Comparison of ENCODE assay signal across 8 cellular contexts in genomic region chr19:10566658-10567410, GRCh38. TPM values are rescaled to one million over a fixed set of nuclear protein-coding genes. Genes with fewer than 3 reads are reported as not detected.
DNase-seq lines count a peak whose midpoint lies in the region; ATAC-seq and TF ChIP-seq lines count a peak whose summit lies in the region.

No MANE protein-coding gene starts in this region.

- H3K36me3 ChIP-seq in colonic mucosa (no peaks in the 10 kb centered on the region), neuronal stem cell (replicated peaks in 1 of 2; ENCODE audit: control insufficient read depth in 2 of 2, insufficient read depth in 2 of 2, low read length in 2 of 2) (peaks cover 4 to 12% of the 10 kb centered on the region in 2 donors)

- H2BK120ac ChIP-seq in neuronal stem cell (ENCODE audit: low read depth, low read length), result peak overlapping the region; percentile 89

- H2BK12ac ChIP-seq in neuronal stem cell (ENCODE audit: low read length), result no peak overlapping the region

- H4K8ac ChIP-seq in neuronal stem cell (ENCODE audit: low read depth, low read length), result peak overlapping the region; percentile 65

- intact Hi-C loops in left cardiac atrium (cut with DNase I), result loop anchor here in 1 of 2 donors (10.0 kb wide), 1 partner anchor 62 kb away; the partner anchor contains the start of gene KEAP1
- intact Hi-C loops in Right ventricle myocardium superior (cut with DNase I), result loop anchor here (5.0 kb wide), 1 partner anchor 165 kb away; the partner anchor contains the start of gene CDC37
- intact Hi-C loops in colonic mucosa (cut with DNase I), result no loop called here

- H2AK5ac ChIP-seq in neuronal stem cell (ENCODE audit: low read depth, low read length), result peak overlapping the region; percentile 90

- no peak overlapping the region for H3K18ac ChIP-seq in neuronal stem cell (ENCODE audit: low read length)

- H3K4me1 ChIP-seq in colonic mucosa, result peaks cover 14% of the 10 kb centered on the region
- peaks cover 10 to 14% of the 10 kb centered on the region in 2 donors for H3K4me1 ChIP-seq in neuronal stem cell (ENCODE audit: control insufficient read depth in 2 of 2, insufficient read depth in 1 of 2, low read depth in 1 of 2, low read length in 2 of 2)

- no peaks in the 10 kb centered on the region for H3K9me3 ChIP-seq in colonic mucosa
- no peaks in the 10 kb centered on the region for H3K9me3 ChIP-seq in neuronal stem cell (replicated peaks in 1 of 2; ENCODE audit: control insufficient read depth in 2 of 2, insufficient read depth in 1 of 2, low read depth in 1 of 2, low read length in 2 of 2)

- H3K23ac ChIP-seq in neuronal stem cell (ENCODE audit: low read depth, low read length, poor library complexity), result peak overlapping the region; percentile 29

- H3K9ac ChIP-seq in colonic mucosa (ENCODE audit: low read depth in 2 of 2, low read length in 2 of 2) (peak overlapping the region in 1 of 2 donors; percentile 64), neuronal stem cell (ENCODE audit: low read depth, low read length, poor library complexity) (no peak overlapping the region)

- peak overlapping the region; percentile 14 for H3K4me3 ChIP-seq in colonic mucosa
- H3K4me3 ChIP-seq in neuronal stem cell (ENCODE audit: low read length in 2 of 2), result peak overlapping the region in 1 of 2 donors; percentile 85

- peaks cover 40% of the 10 kb centered on the region for H3K36me3 Mint-ChIP-seq in T-helper 2 cell treated with Interferon-gamma antibody and Interleukin-4, amounts not matched to agents 5 μg/mL and 100 μg/mL, for 36 hours (ENCODE audit: low read depth)

- H2BK15ac ChIP-seq in neuronal stem cell (ENCODE audit: low read length), result peak overlapping the region; percentile 93

- no peak overlapping the region for H3K14ac ChIP-seq in neuronal stem cell (ENCODE audit: low read length)

- H3K4me2 ChIP-seq in neuronal stem cell (ENCODE audit: insufficient read depth, low read length, poor library complexity, severe bottlenecking), result no peak overlapping the region

- H2BK5ac ChIP-seq in neuronal stem cell (ENCODE audit: low read length), result no peak overlapping the region

- DNase-seq in left cardiac atrium, result peak; percentile 39
- no peak for DNase-seq in Right ventricle myocardium superior
- DNase-seq in T-helper 2 cell treated with Interferon-gamma antibody and Interleukin-4, amounts not matched to agents 5 μg/mL and 100 μg/mL, for 36 hours (ENCODE audit: low spot score), result peak; percentile 56
- peak; percentile 38 for DNase-seq in colonic mucosa
- no peak for DNase-seq in neuronal stem cell (ENCODE audit: low spot score)
- no peak for DNase-seq in SK-N-DZ (ENCODE audit: low spot score)
- DNase-seq in AG08395 (ENCODE audit: low spot score), result no peak

- no peak overlapping the region for H2AFZ ChIP-seq in neuronal stem cell (ENCODE audit: low read length)

- H3K4me1 Mint-ChIP-seq in T-helper 2 cell treated with Interferon-gamma antibody and Interleukin-4, amounts not matched to agents 5 μg/mL and 100 μg/mL, for 36 hours (ENCODE audit: low read depth), result peaks cover 31% of the 10 kb centered on the region

- H3K4ac ChIP-seq in neuronal stem cell (ENCODE audit: low read length), result no peak overlapping the region

- H3K27ac Mint-ChIP-seq in T-helper 2 cell treated with Interferon-gamma antibody and Interleukin-4, amounts not matched to agents 5 μg/mL and 100 μg/mL, for 36 hours, result peak overlapping the region; percentile 93

- H3K27me3 ChIP-seq in colonic mucosa, result no peaks in the 10 kb centered on the region
- H3K27me3 ChIP-seq in neuronal stem cell (ENCODE audit: control insufficient read depth in 3 of 3, insufficient read depth in 3 of 3, low read depth in 1 of 3, low read length in 3 of 3), result peaks cover 0 to 18% (median 4%) of the 10 kb centered on the region in 3 experiments

- ATAC-seq in left cardiac atrium, result no peak
- ATAC-seq in Right ventricle myocardium superior (ENCODE audit: poor library complexity), result no peak
- no peak for ATAC-seq in GM21786 (IDR thresholded peaks at IDR 0.05; ENCODE audit: unreplicated experiment)

- no CpG with 5 or more reads among the region's 19 CpGs for WGBS in neuronal stem cell (ENCODE audit: extremely low coverage in 2 of 2, insufficient read length in 2 of 2, insufficient replicate concordance in 1 of 2), 2 donors

- peak overlapping the region; percentile 100 for H3K4me3 Mint-ChIP-seq in T-helper 2 cell treated with Interferon-gamma antibody and Interleukin-4, amounts not matched to agents 5 μg/mL and 100 μg/mL, for 36 hours

- no peaks in the 10 kb centered on the region for H3K27me3 Mint-ChIP-seq in T-helper 2 cell treated with Interferon-gamma antibody and Interleukin-4, amounts not matched to agents 5 μg/mL and 100 μg/mL, for 36 hours (ENCODE audit: low read depth)

- H3K79me1 ChIP-seq in neuronal stem cell (ENCODE audit: low read depth, low read length), result peaks cover 5% of the 10 kb centered on the region

- peak overlapping the region; percentile 80 for H3K27ac ChIP-seq in colonic mucosa
- H3K27ac ChIP-seq in neuronal stem cell (replicated peaks; ENCODE audit: low read length), result no peak overlapping the region

- no peaks in the 10 kb centered on the region for H3K9me3 Mint-ChIP-seq in T-helper 2 cell treated with Interferon-gamma antibody and Interleukin-4, amounts not matched to agents 5 μg/mL and 100 μg/mL, for 36 hours

- TF ChIP-seq CTCF in colonic mucosa (IDR thresholded peaks at IDR 0.05), result no peak

- H4K91ac ChIP-seq in neuronal stem cell (ENCODE audit: low read depth, low read length, poor library complexity), result no peak overlapping the region

RNA-seq across cellular contexts. Expression of gene KRI1, which starts 1.0 kb away (rescaled TPM):
- 10 to 100 TPM; 11.0 to 15.0 TPM for total RNA-seq in left cardiac atrium
- 10.4 TPM for total RNA-seq in Right ventricle myocardium superior
- 10 to 100 TPM; 11.0 to 27.2 TPM for total RNA-seq in colonic mucosa
- polyA plus RNA-seq in neuronal stem cell (2013, experiment 1 of 2), result 19.4 TPM
- 18.1 TPM for polyA plus RNA-seq in neuronal stem cell (2013, experiment 2 of 2)
- polyA plus RNA-seq in SK-N-DZ (2014; cell fraction: cytosol; rRNA removed), result 16.4 and 16.9 TPM in 2 replicates
- 59.4 and 62.4 TPM in 2 replicates for polyA plus RNA-seq in SK-N-DZ (2014; cell fraction: nucleus; rRNA removed)

RNA-seq across cellular contexts. Expression of gene CDKN2D, which starts 1.9 kb away (rescaled TPM):
- 1 to 10 TPM; 6.6 TPM for total RNA-seq in left cardiac atrium
- 6.9 TPM for total RNA-seq in Right ventricle myocardium superior
- 10 to 100 TPM; 11.1 to 13.4 TPM for total RNA-seq in colonic mucosa
- 2.9 TPM for polyA plus RNA-seq in neuronal stem cell (2013, experiment 1 of 2)
- polyA plus RNA-seq in neuronal stem cell (2013, experiment 2 of 2), result 2.6 TPM
- 44.6 and 46.5 TPM in 2 replicates for polyA plus RNA-seq in SK-N-DZ (2014; cell fraction: cytosol; rRNA removed)
- 28.8 and 30.9 TPM in 2 replicates for polyA plus RNA-seq in SK-N-DZ (2014; cell fraction: nucleus; rRNA removed)

RNA-seq across cellular contexts. Expression of gene AP1M2, which starts 20.3 kb away (rescaled TPM):
- total RNA-seq in left cardiac atrium (under 1 TPM in 1 of 2 donors, not detected in 1; 0.55 TPM), Right ventricle myocardium superior (not detected), colonic mucosa (100 to 1,000 TPM; 149 to 172 TPM)
- 0.29 TPM for polyA plus RNA-seq in neuronal stem cell (2013, experiment 1 of 2)
- 0.25 TPM for polyA plus RNA-seq in neuronal stem cell (2013, experiment 2 of 2)
- 0.31 and 0.53 TPM in 2 replicates for polyA plus RNA-seq in SK-N-DZ (2014; cell fraction: cytosol; rRNA removed)
- 2.2 TPM in 1 of 2 replicates, not detected in the other for polyA plus RNA-seq in SK-N-DZ (2014; cell fraction: nucleus; rRNA removed)

RNA-seq across cellular contexts. Expression of gene ATG4D, which starts 23.1 kb away (rescaled TPM):
- total RNA-seq in left cardiac atrium, result 10 to 100 TPM; 41.6 to 50.2 TPM
- 46.4 TPM for total RNA-seq in Right ventricle myocardium superior
- 10 to 100 TPM; 69.0 to 89.9 TPM for total RNA-seq in colonic mucosa
- polyA plus RNA-seq in neuronal stem cell (2013, experiment 1 of 2), result 25.1 TPM
- 24.7 TPM for polyA plus RNA-seq in neuronal stem cell (2013, experiment 2 of 2)
- polyA plus RNA-seq in SK-N-DZ (2014; cell fraction: cytosol; rRNA removed), result 38.7 and 51.2 TPM in 2 replicates
- polyA plus RNA-seq in SK-N-DZ (2014; cell fraction: nucleus; rRNA removed), result 31.9 and 55.9 TPM in 2 replicates

RNA-seq across cellular contexts. Expression of gene S1PR5, which starts 49.6 kb away (rescaled TPM):
- total RNA-seq in left cardiac atrium, result under 1 TPM; 0.21 to 0.29 TPM
- 0.13 TPM for total RNA-seq in Right ventricle myocardium superior
- not detected for total RNA-seq in colonic mucosa
- 5.2 TPM for polyA plus RNA-seq in neuronal stem cell (2013, experiment 1 of 2)
- 5.2 TPM for polyA plus RNA-seq in neuronal stem cell (2013, experiment 2 of 2)
- not detected in 2 replicates for polyA plus RNA-seq in SK-N-DZ (2014; cell fraction: cytosol; rRNA removed)
- not detected in 2 replicates for polyA plus RNA-seq in SK-N-DZ (2014; cell fraction: nucleus; rRNA removed)

Comparison
In these comparisons a context has a peak if more than half of its experiments do, and no peak if none do; other contexts are left out.
1. DNase-seq: peak in left cardiac atrium (single experiment), T-helper 2 cell treated with Interferon-gamma antibody and Interleukin-4, amounts not matched to agents 5 μg/mL and 100 μg/mL, for 36 hours (single experiment) and colonic mucosa (single experiment); none in Right ventricle myocardium superior (single experiment), neuronal stem cell (single experiment), SK-N-DZ (single experiment) and AG08395 (single experiment).
2. RNA of gene AP1M2, which starts 20.3 kb away (total RNA-seq): 149 to 172 TPM in colonic mucosa; 0.55 TPM in left cardiac atrium and not detected in Right ventricle myocardium superior (single experiment); every median in the first group is over 10 times any median in the second.